8 cellular contexts compared by ENCODE assay signal in the genomic region with DNA sequence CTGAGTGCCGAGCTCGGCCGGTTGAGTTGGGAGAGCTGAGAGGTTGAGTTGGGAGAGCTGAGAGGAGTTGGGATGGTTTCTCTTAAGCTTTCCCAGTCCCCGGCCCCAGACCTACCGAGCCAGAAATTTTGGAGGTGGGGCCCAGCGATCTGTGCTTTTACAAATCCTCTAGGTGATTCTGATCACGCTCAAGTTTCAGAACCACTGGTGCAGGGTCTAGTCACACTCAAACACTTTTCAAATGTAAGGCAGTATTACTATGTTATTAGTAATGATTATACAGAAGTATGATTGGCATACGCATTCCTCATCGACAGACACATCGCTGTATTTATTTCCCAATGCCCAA. TPM values are rescaled to one million over a fixed set of nuclear protein-coding genes. Genes with fewer than 3 reads are reported as not detected.
DNase-seq lines count a peak whose midpoint lies in the region; ATAC-seq and TF ChIP-seq lines count a peak whose summit lies in the region.

No MANE protein-coding gene starts in this region.

- H3K27me3 ChIP-seq in heart left ventricle (no peaks in the 10 kb centered on the region), breast epithelium (no peaks in the 10 kb centered on the region), mononuclear cell (ENCODE audit: insufficient read depth, low read length) (no peaks in the 10 kb centered on the region), vagina (no peaks in the 10 kb centered on the region)

- no peak for TF ChIP-seq CTCF in heart left ventricle (IDR thresholded peaks at IDR 0.05)
- TF ChIP-seq CTCF in breast epithelium (IDR thresholded peaks at IDR 0.05), result no peak
- TF ChIP-seq CTCF in vagina (IDR thresholded peaks at IDR 0.05), result no peak

- H3K27ac ChIP-seq in heart left ventricle (peak overlapping the region in 9 of 12 donors; percentile 79 to 93 (median 90)), breast epithelium (peak overlapping the region; percentile 94 to 96), vagina (peak overlapping the region; percentile 89)

- H3K4me3 ChIP-seq in heart left ventricle (peak overlapping the region in 11 of 12 donors; percentile 72 to 98 (median 88)), breast epithelium (peak overlapping the region; percentile 96 to 97 (median 97)), mononuclear cell (ENCODE audit: low read length) (peak overlapping the region; percentile 85), vagina (peak overlapping the region; percentile 80 to 98)

- TF ChIP-seq POLR2A in heart left ventricle (IDR thresholded peaks at IDR 0.05) (no peak), breast epithelium (IDR thresholded peaks at IDR 0.05) (no peak), vagina (IDR thresholded peaks at IDR 0.05) (no peak)

- no peaks in the 10 kb centered on the region for H3K9me3 ChIP-seq in heart left ventricle
- H3K9me3 ChIP-seq in breast epithelium, result no peaks in the 10 kb centered on the region
- no peaks in the 10 kb centered on the region for H3K9me3 ChIP-seq in mononuclear cell (ENCODE audit: low read depth, low read length)
- no peaks in the 10 kb centered on the region for H3K9me3 ChIP-seq in vagina

- H3K4me1 ChIP-seq in heart left ventricle (peaks cover 0 to 45% (median 26%) of the 10 kb centered on the region in 12 donors), breast epithelium (peaks cover 0 to 5% of the 10 kb centered on the region in 2 donors), mononuclear cell (ENCODE audit: insufficient read depth, low read length) (peaks cover 26% of the 10 kb centered on the region), vagina (peaks cover 35% of the 10 kb centered on the region)

- no peak for ATAC-seq in heart left ventricle
- no peak for ATAC-seq in left cardiac atrium
- ATAC-seq in HG03521 (IDR thresholded peaks at IDR 0.05; ENCODE audit: unreplicated experiment), result no peak

- WGBS in heart left ventricle, 4 donors, result 33 to 42% (median 34%) methylated on average over 9 to 10 of the region's 10 CpGs

- H3K36me3 ChIP-seq in heart left ventricle, result no peaks in the 10 kb centered on the region
- H3K36me3 ChIP-seq in breast epithelium, result no peaks in the 10 kb centered on the region
- no peaks in the 10 kb centered on the region for H3K36me3 ChIP-seq in vagina

- DNase-seq in heart left ventricle (no peak), left cardiac atrium (no peak), breast epithelium (ENCODE audit: low spot score in 2 of 2) (no peak), vagina (ENCODE audit: extremely low spot score in 2 of 2) (no peak), HPDE6-E6E7 (ENCODE audit: extremely low spot score) (no peak), NCI-H82 treated with DMSO at 0.1 percent for 48 hours (lab: John Stamatoyannopoulos, UW; ENCODE audit: unreplicated experiment) (no peak)

- intact Hi-C loops in heart left ventricle (cut with DNase I) (loop anchor here (2.0 to 10.0 kb wide), 10 partner anchors 37 to 136 kb away; no protein-coding TSS in a partner anchor), left cardiac atrium (cut with DNase I) (loop anchor here in 1 of 2 donors (2.0 to 10.0 kb wide), 3 partner anchors 37 to 136 kb away; no protein-coding TSS in a partner anchor), breast epithelium (cut with DNase I; ENCODE audit: low total_unique reads) (loop anchor here (5.0 kb wide), 1 partner anchor 517 kb away; no protein-coding TSS in a partner anchor), vagina (cut with DNase I) (no loop called here)

RNA-seq across cellular contexts. Expression of a gene that starts 0.3 kb away (rescaled TPM):
- total RNA-seq in heart left ventricle (10 to 100 TPM; 40.1 to 84.8 (median 51.2) TPM), left cardiac atrium (10 to 100 TPM; 54.0 to 72.8 TPM), breast epithelium (100 to 1,000 TPM in 1 of 3 donors, 10 to 100 TPM in 2; 86.5 to 157 (median 89.5) TPM), mononuclear cell (120 TPM), vagina (126 TPM)
- polyA plus RNA-seq in heart left ventricle, result 10 to 100 TPM; 13.0 to 41.9 TPM
